ENCODE assay signal across 36 cellular contexts in the genomic region with DNA sequence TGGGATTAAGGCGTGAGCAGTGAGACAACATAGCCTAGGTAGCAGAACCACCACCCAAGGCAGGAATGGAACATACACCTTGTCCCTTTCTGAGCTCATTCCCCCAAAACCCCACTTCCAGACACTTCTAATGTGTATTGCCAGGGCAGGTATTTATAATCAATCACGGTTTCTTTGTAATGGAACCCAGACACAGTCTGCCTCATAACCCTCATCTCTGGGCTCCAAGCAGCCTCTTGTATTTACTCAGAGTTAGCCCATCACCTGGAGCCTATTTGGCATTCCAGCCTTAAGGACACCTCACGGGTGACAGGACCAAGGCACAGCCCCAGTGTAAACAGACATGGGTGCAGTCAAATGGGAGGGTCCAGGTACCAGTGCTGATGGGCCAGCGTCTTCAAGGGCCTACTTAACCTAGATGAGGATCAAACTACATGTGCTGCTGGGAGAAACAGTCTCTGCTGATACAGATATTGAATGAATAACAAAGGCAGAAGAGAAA. TPM values are rescaled to one million over a fixed set of nuclear protein-coding genes. Genes with fewer than 3 reads are reported as not detected.
"Had no signal": no experiment of that assay in that cellular context is flagged by ENCODE, and none has a peak within 500 bp of the region (broad histone marks: within the 10 kb centered on the region; RNA-seq: fewer than 3 reads in every experiment).

No MANE protein-coding gene starts in this region.

- H3K4me1 ChIP-seq: adrenal gland, body of pancreas, esophagus muscularis mucosa, gastroesophageal sphincter had no signal

- H3K27me3 Mint-ChIP-seq: activated CD4-positive, alpha-beta memory T cell treated with anti-CD3 and anti-CD28 coated beads for 36 hours; activated CD4-positive, alpha-beta T cell treated with anti-CD3 and anti-CD28 coated beads for 36 hours; activated CD8-positive, alpha-beta memory T cell treated with anti-CD3 and anti-CD28 coated beads, Interleukin-2, amount 10 ng/mL, durations not matched to agents 7 days and 5 days; activated naive CD4-positive, alpha-beta T cell treated with anti-CD3 and anti-CD28 coated beads, Interleukin-2, amount 10 ng/mL, durations not matched to agents 7 days and 5 days; activated T-cell treated with anti-CD3 and anti-CD28 coated beads, Interleukin-2, amount 50 U/mL, for 24 hours; effector memory CD8-positive, alpha-beta T cell; T-helper 17 cell had no signal

- H3K27ac ChIP-seq: adrenal gland, body of pancreas, esophagus muscularis mucosa, gastroesophageal sphincter, WERI-Rb-1 had no signal

- H3K27ac Mint-ChIP-seq: activated CD4-positive, alpha-beta memory T cell treated with anti-CD3 and anti-CD28 coated beads for 36 hours; activated CD4-positive, alpha-beta T cell treated with anti-CD3 and anti-CD28 coated beads for 36 hours; activated CD4-positive, alpha-beta T cell treated with anti-CD3 and anti-CD28 coated beads, Interleukin-2, amount 10 ng/mL, durations not matched to agents 24 days and 14 days; activated CD8-positive, alpha-beta memory T cell treated with anti-CD3 and anti-CD28 coated beads, Interleukin-2, amount 10 ng/mL, durations not matched to agents 7 days and 5 days; activated CD8-positive, alpha-beta T cell treated with anti-CD3 and anti-CD28 coated beads, Interleukin-2, amount 10 ng/mL, durations not matched to agents 7 days and 5 days; activated naive CD4-positive, alpha-beta T cell treated with anti-CD3 and anti-CD28 coated beads, Interleukin-2, amount 10 ng/mL, durations not matched to agents 7 days and 5 days; activated naive CD4-positive, alpha-beta T cell treated with anti-CD3 and anti-CD28 coated beads, Interleukin-2, amount 50 U/mL, for 72 hours; activated T-cell treated with anti-CD3 and anti-CD28 coated beads, Interleukin-2, amount 50 U/mL, for 24 hours; activated T-cell treated with anti-CD3 and anti-CD28 coated beads, Interleukin-2, amount 50 U/mL, for 72 hours; effector memory CD8-positive, alpha-beta T cell; T-helper 17 cell had no signal

- H3K36me3 ChIP-seq: adrenal gland, WERI-Rb-1 had no signal

- H3K9me3 ChIP-seq: adrenal gland, body of pancreas, esophagus muscularis mucosa, gastroesophageal sphincter had no signal

- ATAC-seq: activated CD4-positive, alpha-beta T cell treated with anti-CD3 and anti-CD28 coated beads for 36 hours; activated CD8-positive, alpha-beta memory T cell treated with anti-CD3 and anti-CD28 coated beads, Interleukin-2, amount 10 ng/mL, durations not matched to agents 7 days and 5 days; activated CD8-positive, alpha-beta T cell treated with anti-CD3 and anti-CD28 coated beads, Interleukin-2, amount 10 ng/mL, durations not matched to agents 7 days and 5 days; activated naive CD4-positive, alpha-beta T cell treated with anti-CD3 and anti-CD28 coated beads, Interleukin-2, amount 50 U/mL, for 72 hours; activated T-cell treated with anti-CD3 and anti-CD28 coated beads, Interleukin-2, amount 50 U/mL, for 72 hours; body of pancreas; effector memory CD8-positive, alpha-beta T cell; gastroesophageal sphincter; T-helper 17 cell had no signal

- H3K4me3 Mint-ChIP-seq: activated CD4-positive, alpha-beta memory T cell treated with anti-CD3 and anti-CD28 coated beads for 36 hours; activated CD4-positive, alpha-beta T cell treated with anti-CD3 and anti-CD28 coated beads for 36 hours; activated CD4-positive, alpha-beta T cell treated with anti-CD3 and anti-CD28 coated beads, Interleukin-2, amount 10 ng/mL, durations not matched to agents 24 days and 14 days; activated CD8-positive, alpha-beta memory T cell treated with anti-CD3 and anti-CD28 coated beads, Interleukin-2, amount 10 ng/mL, durations not matched to agents 7 days and 5 days; activated CD8-positive, alpha-beta T cell treated with anti-CD3 and anti-CD28 coated beads, Interleukin-2, amount 10 ng/mL, durations not matched to agents 7 days and 5 days; activated naive CD4-positive, alpha-beta T cell treated with anti-CD3 and anti-CD28 coated beads, Interleukin-2, amount 10 ng/mL, durations not matched to agents 7 days and 5 days; activated T-cell treated with anti-CD3 and anti-CD28 coated beads, Interleukin-2, amount 50 U/mL, for 24 hours; activated T-cell treated with anti-CD3 and anti-CD28 coated beads, Interleukin-2, amount 50 U/mL, for 72 hours; effector memory CD8-positive, alpha-beta T cell; T-helper 17 cell; T-helper 2 cell treated with Interferon-gamma antibody and Interleukin-4, amounts not matched to agents 5 μg/mL and 100 μg/mL, for 36 hours had no signal

- H3K4me1 Mint-ChIP-seq: activated CD4-positive, alpha-beta T cell treated with anti-CD3 and anti-CD28 coated beads for 36 hours; activated CD4-positive, alpha-beta T cell treated with anti-CD3 and anti-CD28 coated beads, Interleukin-2, amount 10 ng/mL, durations not matched to agents 24 days and 14 days; activated CD8-positive, alpha-beta memory T cell treated with anti-CD3 and anti-CD28 coated beads, Interleukin-2, amount 10 ng/mL, durations not matched to agents 7 days and 5 days; activated naive CD4-positive, alpha-beta T cell treated with anti-CD3 and anti-CD28 coated beads, Interleukin-2, amount 10 ng/mL, durations not matched to agents 7 days and 5 days; T-helper 17 cell had no signal

- H3K4me3 ChIP-seq: adrenal gland, body of pancreas, esophagus muscularis mucosa, gastroesophageal sphincter had no signal

- DNase-seq: activated CD4-positive, alpha-beta memory T cell treated with anti-CD3 and anti-CD28 coated beads for 36 hours; activated CD4-positive, alpha-beta T cell treated with anti-CD3 and anti-CD28 coated beads for 36 hours; activated CD4-positive, alpha-beta T cell treated with anti-CD3 and anti-CD28 coated beads, Interleukin-2, amount 10 ng/mL, durations not matched to agents 24 days and 14 days; activated CD4-positive, CD25-positive, alpha-beta regulatory T cell; activated CD4-positive, CD25-positive, alpha-beta regulatory T cell treated with anti-CD3 and anti-CD28 coated beads, Interleukin-2, amount 50 U/mL, for 72 hours; activated CD8-positive, alpha-beta memory T cell treated with anti-CD3 and anti-CD28 coated beads, Interleukin-2, amount 10 ng/mL, durations not matched to agents 7 days and 5 days; activated CD8-positive, alpha-beta memory T cell treated with anti-CD3 and anti-CD28 coated beads, Interleukin-2, amount 50 U/mL, for 4 hours; activated CD8-positive, alpha-beta T cell treated with anti-CD3 and anti-CD28 coated beads, Interleukin-2, amount 10 ng/mL, durations not matched to agents 7 days and 5 days; activated gamma-delta T cell; activated naive CD4-positive, alpha-beta T cell; activated naive CD4-positive, alpha-beta T cell treated with anti-CD3 and anti-CD28 coated beads, Interleukin-2, amount 10 ng/mL, durations not matched to agents 7 days and 5 days; activated T-cell treated with anti-CD3 and anti-CD28 coated beads for 4 hours; activated T-cell treated with anti-CD3 and anti-CD28 coated beads, Interleukin-2, amount 50 U/mL, for 24 hours; activated T-cell treated with anti-CD3 and anti-CD28 coated beads, Interleukin-2, amount 50 U/mL, for 72 hours; adrenal gland; amygdala; aorta; body of pancreas; caudate nucleus; cortex of kidney; dermis blood vessel endothelial cell; effector CD4-positive, alpha-beta T cell; effector memory CD8-positive, alpha-beta T cell; erythroblast; foreskin melanocyte; T-helper 1 cell; T-helper 17 cell; T1000; WERI-Rb-1 had no signal

- H3K9me3 Mint-ChIP-seq: activated CD4-positive, alpha-beta memory T cell treated with anti-CD3 and anti-CD28 coated beads for 36 hours; activated naive CD4-positive, alpha-beta T cell treated with anti-CD3 and anti-CD28 coated beads, Interleukin-2, amount 10 ng/mL, durations not matched to agents 7 days and 5 days; activated T-cell treated with anti-CD3 and anti-CD28 coated beads, Interleukin-2, amount 50 U/mL, for 24 hours; activated T-cell treated with anti-CD3 and anti-CD28 coated beads, Interleukin-2, amount 50 U/mL, for 72 hours; effector memory CD8-positive, alpha-beta T cell; T-helper 2 cell treated with Interferon-gamma antibody and Interleukin-4, amounts not matched to agents 5 μg/mL and 100 μg/mL, for 36 hours had no signal

- H3K36me3 Mint-ChIP-seq: activated CD4-positive, alpha-beta memory T cell treated with anti-CD3 and anti-CD28 coated beads for 36 hours; activated CD8-positive, alpha-beta memory T cell treated with anti-CD3 and anti-CD28 coated beads, Interleukin-2, amount 10 ng/mL, durations not matched to agents 7 days and 5 days; activated naive CD4-positive, alpha-beta T cell treated with anti-CD3 and anti-CD28 coated beads, Interleukin-2, amount 10 ng/mL, durations not matched to agents 7 days and 5 days; activated naive CD4-positive, alpha-beta T cell treated with anti-CD3 and anti-CD28 coated beads, Interleukin-2, amount 50 U/mL, for 72 hours had no signal

- H3K27me3 ChIP-seq: adrenal gland, body of pancreas, esophagus muscularis mucosa, gastroesophageal sphincter had no signal

RNA-seq across cellular contexts. Expression of a gene that starts 2.5 kb away (rescaled TPM):
- total RNA-seq: activated CD4-positive, alpha-beta memory T cell treated with anti-CD3 and anti-CD28 coated beads for 36 hours; activated CD4-positive, alpha-beta T cell treated with anti-CD3 and anti-CD28 coated beads for 36 hours; activated CD4-positive, alpha-beta T cell treated with anti-CD3 and anti-CD28 coated beads, Interleukin-2, amount 10 ng/mL, durations not matched to agents 24 days and 14 days; activated CD8-positive, alpha-beta memory T cell treated with anti-CD3 and anti-CD28 coated beads for 36 hours; activated CD8-positive, alpha-beta memory T cell treated with anti-CD3 and anti-CD28 coated beads, Interleukin-2, amount 10 ng/mL, durations not matched to agents 7 days and 5 days; activated CD8-positive, alpha-beta T cell treated with anti-CD3 and anti-CD28 coated beads, Interleukin-2, amount 10 ng/mL, durations not matched to agents 7 days and 5 days; activated naive CD4-positive, alpha-beta T cell treated with anti-CD3 and anti-CD28 coated beads, Interleukin-2, amount 50 U/mL, for 72 hours; activated T-cell treated with anti-CD3 and anti-CD28 coated beads, Interleukin-2, amount 50 U/mL, for 72 hours; adrenal gland; aorta; body of pancreas; chondrocyte; dermis blood vessel endothelial cell; esophagus muscularis mucosa; gastroesophageal sphincter; glomerular endothelial cell; T-helper 17 cell had no signal
- polyA plus RNA-seq: adrenal gland, aorta had no signal
